ENCODE assay signal across 1 cellular context in the genomic region with DNA sequence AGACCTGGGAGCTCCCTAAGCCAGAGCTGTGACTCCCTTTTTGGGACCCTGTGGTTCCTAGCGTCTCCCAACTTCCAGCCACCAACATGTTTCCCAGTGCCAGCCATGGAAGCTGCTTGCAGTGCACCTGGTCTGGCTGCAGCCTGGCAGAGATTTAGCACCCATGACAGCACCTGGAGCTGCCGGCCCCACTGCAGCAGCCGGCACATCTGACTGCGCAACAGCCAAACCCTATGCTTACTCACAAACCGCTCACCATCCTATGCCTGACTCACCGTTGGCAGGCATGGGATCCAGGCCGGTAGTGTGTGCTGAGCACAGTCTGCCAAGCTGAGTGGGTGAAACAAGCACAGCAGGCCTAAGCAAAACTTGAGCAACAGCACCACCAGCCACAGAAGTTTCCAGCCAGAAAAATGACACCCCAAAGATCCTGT.
TF ChIP-seq lines count a peak whose summit lies in the region.

No MANE protein-coding gene starts in this region.

TF ChIP-seq in HepG2, 621 proteins besides CTCF, POLR2A, EP300 and RAD21 (continued from another document):
- TF ChIP-seq, protein P1, sequence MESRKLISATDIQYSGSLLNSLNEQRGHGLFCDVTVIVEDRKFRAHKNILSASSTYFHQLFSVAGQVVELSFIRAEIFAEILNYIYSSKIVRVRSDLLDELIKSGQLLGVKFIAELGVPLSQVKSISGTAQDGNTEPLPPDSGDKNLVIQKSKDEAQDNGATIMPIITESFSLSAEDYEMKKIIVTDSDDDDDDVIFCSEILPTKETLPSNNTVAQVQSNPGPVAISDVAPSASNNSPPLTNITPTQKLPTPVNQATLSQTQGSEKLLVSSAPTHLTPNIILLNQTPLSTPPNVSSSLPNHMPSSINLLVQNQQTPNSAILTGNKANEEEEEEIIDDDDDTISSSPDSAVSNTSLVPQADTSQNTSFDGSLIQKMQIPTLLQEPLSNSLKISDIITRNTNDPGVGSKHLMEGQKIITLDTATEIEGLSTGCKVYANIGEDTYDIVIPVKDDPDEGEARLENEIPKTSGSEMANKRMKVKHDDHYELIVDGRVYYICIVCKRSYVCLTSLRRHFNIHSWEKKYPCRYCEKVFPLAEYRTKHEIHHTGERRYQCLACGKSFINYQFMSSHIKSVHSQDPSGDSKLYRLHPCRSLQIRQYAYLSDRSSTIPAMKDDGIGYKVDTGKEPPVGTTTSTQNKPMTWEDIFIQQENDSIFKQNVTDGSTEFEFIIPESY (CRISPR knock-in tag; IDR thresholded peaks at IDR 0.05), result no peak
- no peak for TF ChIP-seq ZBTB38 (CRISPR knock-in tag; IDR thresholded peaks at IDR 0.05)
- TF ChIP-seq, protein P2, sequence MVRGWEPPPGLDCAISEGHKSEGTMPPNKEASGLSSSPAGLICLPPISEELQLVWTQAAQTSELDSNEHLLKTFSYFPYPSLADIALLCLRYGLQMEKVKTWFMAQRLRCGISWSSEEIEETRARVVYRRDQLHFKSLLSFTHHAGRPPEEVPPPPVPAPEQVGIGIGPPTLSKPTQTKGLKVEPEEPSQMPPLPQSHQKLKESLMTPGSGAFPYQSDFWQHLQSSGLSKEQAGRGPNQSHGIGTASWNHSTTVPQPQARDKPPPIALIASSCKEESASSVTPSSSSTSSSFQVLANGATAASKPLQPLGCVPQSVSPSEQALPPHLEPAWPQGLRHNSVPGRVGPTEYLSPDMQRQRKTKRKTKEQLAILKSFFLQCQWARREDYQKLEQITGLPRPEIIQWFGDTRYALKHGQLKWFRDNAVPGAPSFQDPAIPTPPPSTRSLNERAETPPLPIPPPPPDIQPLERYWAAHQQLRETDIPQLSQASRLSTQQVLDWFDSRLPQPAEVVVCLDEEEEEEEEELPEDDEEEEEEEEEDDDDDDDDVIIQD (CRISPR knock-in tag; IDR thresholded peaks at IDR 0.05; ENCODE audit: low read depth), result no peak
- TF ChIP-seq, protein P3, sequence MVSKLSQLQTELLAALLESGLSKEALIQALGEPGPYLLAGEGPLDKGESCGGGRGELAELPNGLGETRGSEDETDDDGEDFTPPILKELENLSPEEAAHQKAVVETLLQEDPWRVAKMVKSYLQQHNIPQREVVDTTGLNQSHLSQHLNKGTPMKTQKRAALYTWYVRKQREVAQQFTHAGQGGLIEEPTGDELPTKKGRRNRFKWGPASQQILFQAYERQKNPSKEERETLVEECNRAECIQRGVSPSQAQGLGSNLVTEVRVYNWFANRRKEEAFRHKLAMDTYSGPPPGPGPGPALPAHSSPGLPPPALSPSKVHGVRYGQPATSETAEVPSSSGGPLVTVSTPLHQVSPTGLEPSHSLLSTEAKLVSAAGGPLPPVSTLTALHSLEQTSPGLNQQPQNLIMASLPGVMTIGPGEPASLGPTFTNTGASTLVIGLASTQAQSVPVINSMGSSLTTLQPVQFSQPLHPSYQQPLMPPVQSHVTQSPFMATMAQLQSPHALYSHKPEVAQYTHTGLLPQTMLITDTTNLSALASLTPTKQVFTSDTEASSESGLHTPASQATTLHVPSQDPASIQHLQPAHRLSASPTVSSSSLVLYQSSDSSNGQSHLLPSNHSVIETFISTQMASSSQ (IDR thresholded peaks at IDR 0.05; ENCODE audit: low read depth), result no peak
- TF ChIP-seq, protein P3 (CRISPR knock-in tag; IDR thresholded peaks at IDR 0.05; ENCODE audit: borderline replicate concordance), result no peak
